ENCODE assay signal across 9 cellular contexts in the genomic region with DNA sequence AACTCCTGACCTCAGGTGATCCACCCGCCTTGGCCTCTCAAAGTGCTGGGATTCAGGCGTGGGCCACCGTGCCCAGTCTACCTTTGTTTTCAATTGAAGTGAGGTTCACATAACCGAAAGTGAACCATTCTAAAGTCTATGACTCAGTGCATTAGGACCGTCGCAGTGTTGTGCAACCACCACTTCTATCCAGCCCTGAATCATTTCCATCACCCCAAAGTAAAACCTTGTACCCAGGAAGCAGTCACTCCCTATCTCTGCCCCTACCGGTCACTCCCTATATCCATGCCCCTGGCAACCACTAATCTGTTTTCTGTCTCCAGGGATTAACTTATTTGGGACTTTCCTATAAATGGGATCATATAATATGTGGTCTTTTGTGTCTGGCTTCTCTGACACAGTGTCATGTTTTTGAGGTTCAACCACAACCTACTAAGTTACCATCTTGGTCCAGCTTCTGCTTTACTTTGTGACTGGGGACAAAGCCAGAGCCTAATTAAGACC. TPM values are rescaled to one million over a fixed set of nuclear protein-coding genes. Genes with fewer than 3 reads are reported as not detected.
DNase-seq lines count a peak whose midpoint lies in the region; ATAC-seq, FAIRE-seq and TF ChIP-seq lines count a peak whose summit lies in the region.
"Had no signal": no experiment of that assay in that cellular context is flagged by ENCODE, and none has a peak within 500 bp of the region (broad histone marks: within the 10 kb centered on the region; RNA-seq: fewer than 3 reads in every experiment).

No MANE protein-coding gene starts in this region.

- FAIRE-seq in GM12892 (lab: Jason Lieb, UNC) = no peak

- H3K36me3 ChIP-seq in aorta (ENCODE audit: control insufficient read depth in 1 of 2, insufficient read depth in 2 of 2, low read length in 1 of 2) = no peaks in the 10 kb centered on the region
- H3K36me3 ChIP-seq: ovary had no signal

- H3K27me3 ChIP-seq in layer of hippocampus (ENCODE audit: control insufficient read depth, insufficient read depth, low read length) (no peaks in the 10 kb centered on the region), aorta (ENCODE audit: control insufficient read depth in 1 of 2, insufficient read depth in 2 of 2, low read length in 1 of 2) (no peaks in the 10 kb centered on the region)
- H3K27me3 ChIP-seq: ovary had no signal

- ATAC-seq in Right ventricle myocardium superior (ENCODE audit: poor library complexity) (no peak), left ventricle myocardium superior (no peak), aorta (ENCODE audit: low FRiP score) (peak; percentile 58)
- peak; percentile 81 to 91 for ATAC-seq in activated T-cell treated with anti-CD3 and anti-CD28 coated beads, Interleukin-2, amount 50 U/mL, for 72 hours (replicated peaks in 1 of 2)

- peak overlapping the region; percentile 41 for H3K27ac Mint-ChIP-seq in activated T-cell treated with anti-CD3 and anti-CD28 coated beads, Interleukin-2, amount 50 U/mL, for 72 hours

- DNase-seq in Right ventricle myocardium superior (peak; percentile 31), left ventricle myocardium superior (no peak), aorta (peak in 1 of 2 donors; percentile 68), cerebellum (ENCODE audit: low spot score) (no peak), GM12892 (ENCODE audit: insufficient read length) (no peak), NCI-H1694 (lab: John Stamatoyannopoulos, UW) (no peak)
- DNase-seq in activated T-cell treated with anti-CD3 and anti-CD28 coated beads, Interleukin-2, amount 50 U/mL, for 72 hours = peak in 1 of 2 donors; percentile 11

- no peak overlapping the region for H3K4me3 ChIP-seq in aorta (ENCODE audit: low read length in 2 of 2)
- H3K4me3 ChIP-seq: ovary had no signal

- H3K4me3 Mint-ChIP-seq in activated T-cell treated with anti-CD3 and anti-CD28 coated beads, Interleukin-2, amount 50 U/mL, for 72 hours = no peak overlapping the region

- H3K36me3 Mint-ChIP-seq in activated T-cell treated with anti-CD3 and anti-CD28 coated beads, Interleukin-2, amount 50 U/mL, for 72 hours (ENCODE audit: insufficient read depth in 2 of 2) = no peaks in the 10 kb centered on the region

- 69 to 70% methylated on average over 7 of the region's 7 CpGs for WGBS in aorta, 2 donors

- H3K27ac ChIP-seq in layer of hippocampus (ENCODE audit: low read depth, low read length) = peak overlapping the region; percentile 17
- H3K27ac ChIP-seq in aorta (ENCODE audit: low read depth in 1 of 2, low read length in 2 of 2) = peak overlapping the region in 1 of 2 donors; percentile 34
- H3K27ac ChIP-seq: ovary had no signal

- H3K9me3 Mint-ChIP-seq in activated T-cell treated with anti-CD3 and anti-CD28 coated beads, Interleukin-2, amount 50 U/mL, for 72 hours = no peaks in the 10 kb centered on the region

- H3K27me3 Mint-ChIP-seq in activated T-cell treated with anti-CD3 and anti-CD28 coated beads, Interleukin-2, amount 50 U/mL, for 72 hours (ENCODE audit: low read depth) = no peaks in the 10 kb centered on the region

- H3K4me1 Mint-ChIP-seq in activated T-cell treated with anti-CD3 and anti-CD28 coated beads, Interleukin-2, amount 50 U/mL, for 72 hours (ENCODE audit: low read depth) = peaks cover 9% of the 10 kb centered on the region

- H3K9me3 ChIP-seq in aorta (ENCODE audit: control insufficient read depth, low read length) = no peaks in the 10 kb centered on the region
- H3K9me3 ChIP-seq: ovary had no signal

- intact Hi-C loops in Right ventricle myocardium superior (cut with DNase I) = no loop called here
- intact Hi-C loops in left ventricle myocardium superior (cut with micrococcal nuclease) = no loop called here
- intact Hi-C loops in aorta (cut with DNase I) = loop anchor here in 1 of 2 donors (5.0 kb wide), 1 partner anchor 33 kb away; no protein-coding TSS in a partner anchor

- no peak for TF ChIP-seq POLR2A in GM12892 (IDR thresholded peaks at IDR 0.05; ENCODE audit: low read depth, low read length)

- H3K4me1 ChIP-seq in aorta (ENCODE audit: control insufficient read depth in 1 of 2, insufficient read depth in 2 of 2, low read length in 2 of 2) = no peaks in the 10 kb centered on the region

RNA-seq across cellular contexts. Expression of a gene that starts 28.3 kb away (rescaled TPM):
- 53.0 TPM for total RNA-seq in Right ventricle myocardium superior
- 51.4 TPM for total RNA-seq in left ventricle myocardium superior
- 1 to 10 TPM; 1.6 to 3.2 TPM for total RNA-seq in activated T-cell treated with anti-CD3 and anti-CD28 coated beads, Interleukin-2, amount 50 U/mL, for 72 hours
- 10 to 100 TPM; 62.8 to 73.7 TPM for total RNA-seq in aorta
- 10 to 100 TPM; 23.6 to 23.8 TPM for polyA plus RNA-seq in aorta
- total RNA-seq in cerebellum = 79.6 TPM
- polyA plus RNA-seq in GM12892 (2012; ENCODE audit: missing spikeins) = 1.9 TPM

Comparison
In these comparisons a context has a peak if more than half of its experiments do, and no peak if none do; other contexts are left out.
1. ATAC-seq: peak in activated T-cell treated with anti-CD3 and anti-CD28 coated beads, Interleukin-2, amount 50 U/mL, for 72 hours (2 of 2) and aorta (single experiment); none in Right ventricle myocardium superior (single experiment) and left ventricle myocardium superior (single experiment).
2. RNA of a gene that starts 28.3 kb away (total RNA-seq): 79.6 TPM in cerebellum (single experiment), 62.8 to 73.7 TPM in aorta, 53.0 TPM in Right ventricle myocardium superior (single experiment) and 51.4 TPM in left ventricle myocardium superior (single experiment); 1.6 to 3.2 TPM in activated T-cell treated with anti-CD3 and anti-CD28 coated beads, Interleukin-2, amount 50 U/mL, for 72 hours; every median in the first group is over 10 times any median in the second.